In the genomic region with DNA sequence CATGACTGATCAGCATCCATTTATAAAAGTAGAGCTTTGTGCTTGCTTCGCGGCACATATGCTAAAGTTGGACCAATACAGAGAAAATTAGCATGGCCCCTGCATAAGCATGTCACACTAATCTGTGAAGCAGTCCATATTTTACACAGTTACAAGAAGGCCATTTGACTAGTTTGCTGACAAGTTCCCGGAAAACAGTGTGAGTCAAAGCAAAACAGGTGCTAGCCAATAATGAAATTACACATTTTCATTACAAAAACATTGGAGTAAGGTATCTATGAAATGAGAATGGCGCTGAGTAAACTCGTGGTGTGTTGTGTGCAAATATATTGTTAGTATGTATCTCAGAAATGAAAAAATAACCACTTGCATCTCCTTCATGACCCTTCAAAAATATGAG, we compare ENCODE assay signal across 20 cellular contexts. TPM values are rescaled to one million over a fixed set of nuclear protein-coding genes. Genes with fewer than 3 reads are reported as not detected.
A peak's percentile ranks its signal among the peaks of the same experiment; 100 is the strongest.
DNase-seq lines count a peak whose midpoint lies in the region; ATAC-seq, FAIRE-seq and TF ChIP-seq lines count a peak whose summit lies in the region.
"Had no signal": no experiment of that assay in that cellular context is flagged by ENCODE, and none has a peak within 500 bp of the region (broad histone marks: within the 10 kb centered on the region; RNA-seq: fewer than 3 reads in every experiment).

No MANE protein-coding gene starts in this region.

- no peak for TF ChIP-seq CTCF in GM12878 (IDR thresholded peaks at IDR 0.05 in 2 of 3, conservative IDR thresholded peaks at IDR 0.05 in 1 of 3; ENCODE audit: control insufficient read depth in 2 of 3, extremely low read depth in 1 of 3, insufficient read depth in 1 of 3, low read depth in 3 of 3, low read length in 3 of 3)

- CTCF ChIA-PET in activated CD4-positive, alpha-beta memory T cell treated with anti-CD3 and anti-CD28 coated beads for 36 hours (lab: Charles Lee) = no interaction called here
- CTCF ChIA-PET in activated CD4-positive, alpha-beta memory T cell treated with anti-CD3 and anti-CD28 coated beads, Interleukin-2, amount 10 ng/mL, durations not matched to agents 7 days and 5 days (lab: Charles Lee) = no interaction called here
- CTCF ChIA-PET in GM12878 (lab: Yijun Ruan, JAX) = interaction anchor here (1.5 kb wide), 1 partner anchor 138 kb away, joined by 4 read pairs; no protein-coding TSS in a partner anchor

- WGBS in GM12878 (ENCODE audit: insufficient coverage, insufficient replicate concordance, low lambda C conversion rate, missing lambda C conversion rate) = 2% methylated on average over 5 of the region's 5 CpGs

- peaks cover 3% of the 10 kb centered on the region for H3K9me3 Mint-ChIP-seq in activated CD4-positive, alpha-beta memory T cell treated with anti-CD3 and anti-CD28 coated beads for 36 hours
- H3K9me3 Mint-ChIP-seq in activated CD4-positive, alpha-beta memory T cell treated with anti-CD3 and anti-CD28 coated beads, Interleukin-2, amount 10 ng/mL, durations not matched to agents 7 days and 5 days = peaks cover 4% of the 10 kb centered on the region
- H3K9me3 Mint-ChIP-seq: CD8-positive, alpha-beta T cell had no signal

- no peak overlapping the region for H2AFZ ChIP-seq in GM12878 (ENCODE audit: control insufficient read depth, low read depth, low read length)

- POLR2A ChIA-PET in activated CD4-positive, alpha-beta memory T cell treated with anti-CD3 and anti-CD28 coated beads for 36 hours (lab: Charles Lee) = no interaction called here
- POLR2A ChIA-PET in activated CD4-positive, alpha-beta memory T cell treated with anti-CD3 and anti-CD28 coated beads, Interleukin-2, amount 10 ng/mL, durations not matched to agents 7 days and 5 days (lab: Charles Lee) = no interaction called here
- POLR2A ChIA-PET in GM12878 (lab: Charles Lee) = no interaction called here

- no peak for TF ChIP-seq POLR2A in GM12878 (IDR thresholded peaks at IDR 0.05; ENCODE audit: low read depth, low read length)

- H3K9ac ChIP-seq in GM12878 (ENCODE audit: control insufficient read depth, insufficient read depth, low read length) = no peak overlapping the region

- H3K4me3 ChIP-seq in GM12878 = no peak overlapping the region
- H3K4me3 ChIP-seq: K562 had no signal

- peaks cover 0 to 3% of the 10 kb centered on the region in 2 experiments; a peak in 1 of 4 replicates for H3K27me3 ChIP-seq in GM12878 (replicated peaks in 1 of 2; ENCODE audit: control insufficient read depth in 2 of 2, insufficient read depth in 2 of 2, low read length in 1 of 2)

- H3K79me2 ChIP-seq in GM12878 (ENCODE audit: control insufficient read depth, insufficient read depth, low read length) = no peaks in the 10 kb centered on the region

- H3K9me3 ChIP-seq in GM12878 (replicated peaks; ENCODE audit: control insufficient read depth, insufficient read depth, low read length) = no peaks in the 10 kb centered on the region

- TF ChIP-seq RAD21 in GM12878 (IDR thresholded peaks at IDR 0.05; ENCODE audit: insufficient read depth, low read depth, low read length) = no peak

- H3K36me3 ChIP-seq in GM12878 (ENCODE audit: control insufficient read depth in 2 of 2, insufficient read depth in 2 of 2, low read length in 1 of 2) = no peaks in the 10 kb centered on the region

- no peak overlapping the region for H3K4me2 ChIP-seq in GM12878 (ENCODE audit: control insufficient read depth, insufficient read depth)

- ATAC-seq in GM18520 (IDR thresholded peaks at IDR 0.05; ENCODE audit: unreplicated experiment) (peak; percentile 50), HG02973 (IDR thresholded peaks at IDR 0.05; ENCODE audit: unreplicated experiment) (peak; percentile 54), GM12878 (peak; percentile 77)
- ATAC-seq: CD8-positive, alpha-beta T cell; K562 had no signal

- SMC1A ChIA-PET in GM12878 (lab: Charles Lee; ENCODE audit: uncharacterized antibody, unreplicated experiment) = no interaction called here

- peaks cover 12% of the 10 kb centered on the region for H3K4me1 Mint-ChIP-seq in activated CD4-positive, alpha-beta memory T cell treated with anti-CD3 and anti-CD28 coated beads for 36 hours (ENCODE audit: low read depth)
- peaks cover 15% of the 10 kb centered on the region for H3K4me1 Mint-ChIP-seq in activated CD4-positive, alpha-beta memory T cell treated with anti-CD3 and anti-CD28 coated beads, Interleukin-2, amount 10 ng/mL, durations not matched to agents 7 days and 5 days

- no TSS peak for BruUV-seq in GM12878 (replicated peaks; lab: Mats Ljungman, UMichigan)

- intact Hi-C loops in activated CD4-positive, alpha-beta memory T cell treated with anti-CD3 and anti-CD28 coated beads for 36 hours (cut with micrococcal nuclease) = no loop called here
- intact Hi-C loops in GM12878 (cut with micrococcal nuclease; ENCODE audit: unreplicated experiment) = no loop called here

- FAIRE-seq in GM12878 (lab: Jason Lieb, UNC) = no peak
- FAIRE-seq: GM19239, K562 had no signal

- H3K27ac ChIP-seq in GM12878 (ENCODE audit: control insufficient read depth, insufficient read depth) = no peak overlapping the region

- no peak overlapping the region for H3K27ac Mint-ChIP-seq in activated CD4-positive, alpha-beta memory T cell treated with anti-CD3 and anti-CD28 coated beads for 36 hours
- H3K27ac Mint-ChIP-seq in activated CD4-positive, alpha-beta memory T cell treated with anti-CD3 and anti-CD28 coated beads, Interleukin-2, amount 10 ng/mL, durations not matched to agents 7 days and 5 days = no peak overlapping the region
- H3K27ac Mint-ChIP-seq: CD8-positive, alpha-beta T cell had no signal

- DNase-seq in activated CD4-positive, alpha-beta memory T cell treated with anti-CD3 and anti-CD28 coated beads for 36 hours = peak; percentile 22
- DNase-seq in activated CD4-positive, alpha-beta memory T cell treated with anti-CD3 and anti-CD28 coated beads, Interleukin-2, amount 10 ng/mL, durations not matched to agents 7 days and 5 days = no peak
- DNase-seq in GM12878 (ENCODE audit: low read depth, low spot score) = peak; percentile 26
- no peak for DNase-seq in SKM-1 treated with dmso at 0.1 percent for 144 hours (lab: John Stamatoyannopoulos, UW; ENCODE audit: unreplicated experiment)
- DNase-seq in HuH-7.5 (ENCODE audit: low spot score) = no peak
- DNase-seq in NCI-H446 treated with DMSO at 0.1 percent for 48 hours (lab: John Stamatoyannopoulos, UW) = no peak
- DNase-seq: 8988T; CD8-positive, alpha-beta T cell; NCI-H1417; NCI-H187 treated with DMSO at 0.1 percent for 48 hours; NCI-H446; NK-92 treated with Interleukin-12 subunit alpha and Interleukin-12 subunit beta, amount 100 ng/mL, for 24 hours; OCI-M1; SIG-M5 had no signal

- peaks cover 4% of the 10 kb centered on the region; the same call in 1 of the 2 replicates for H3K4me1 ChIP-seq in GM12878 (ENCODE audit: control insufficient read depth, insufficient read depth, low read length)

- TF ChIP-seq EP300 in GM12878 (IDR thresholded peaks at IDR 0.05; ENCODE audit: borderline replicate concordance in 1 of 2, control insufficient read depth in 1 of 2, low read depth in 2 of 2, low read length in 2 of 2) = no peak

- in situ Hi-C loops in GM12878 (cut with MboI) = loop anchor here (10.0 kb wide), 1 partner anchor 136 kb away; no protein-coding TSS in a partner anchor

- no peaks in the 10 kb centered on the region for H4K20me1 ChIP-seq in GM12878 (ENCODE audit: control insufficient read depth, insufficient read depth)

- H3K4me3 Mint-ChIP-seq in activated CD4-positive, alpha-beta memory T cell treated with anti-CD3 and anti-CD28 coated beads for 36 hours = no peak overlapping the region
- H3K4me3 Mint-ChIP-seq in activated CD4-positive, alpha-beta memory T cell treated with anti-CD3 and anti-CD28 coated beads, Interleukin-2, amount 10 ng/mL, durations not matched to agents 7 days and 5 days = no peak overlapping the region
- H3K4me3 Mint-ChIP-seq: CD8-positive, alpha-beta T cell had no signal

- peaks cover 14% of the 10 kb centered on the region for H3K27me3 Mint-ChIP-seq in activated CD4-positive, alpha-beta memory T cell treated with anti-CD3 and anti-CD28 coated beads for 36 hours
- peaks cover 5% of the 10 kb centered on the region for H3K27me3 Mint-ChIP-seq in activated CD4-positive, alpha-beta memory T cell treated with anti-CD3 and anti-CD28 coated beads, Interleukin-2, amount 10 ng/mL, durations not matched to agents 7 days and 5 days

- H3K36me3 Mint-ChIP-seq in activated CD4-positive, alpha-beta memory T cell treated with anti-CD3 and anti-CD28 coated beads for 36 hours = no peaks in the 10 kb centered on the region
- H3K36me3 Mint-ChIP-seq in activated CD4-positive, alpha-beta memory T cell treated with anti-CD3 and anti-CD28 coated beads, Interleukin-2, amount 10 ng/mL, durations not matched to agents 7 days and 5 days (ENCODE audit: low read depth) = no peaks in the 10 kb centered on the region
- H3K36me3 Mint-ChIP-seq: CD8-positive, alpha-beta T cell had no signal

- RAD21 ChIA-PET in GM12878 (lab: Charles Lee; ENCODE audit: unreplicated experiment) = no interaction called here

RNA-seq across cellular contexts. Expression of gene ANKRD62, which starts 4.7 kb away (rescaled TPM):
- total RNA-seq in activated CD4-positive, alpha-beta memory T cell treated with anti-CD3 and anti-CD28 coated beads for 36 hours = not detected
- total RNA-seq in activated CD4-positive, alpha-beta memory T cell treated with anti-CD3 and anti-CD28 coated beads, Interleukin-2, amount 10 ng/mL, durations not matched to agents 7 days and 5 days = not detected
- total RNA-seq in GM12878 (2013; cell fraction: nucleolus; rRNA removed) = not detected in 2 replicates
- total RNA-seq in GM12878 (2014; rRNA removed) (not detected in 2 replicates), GM12878 (2014; rRNA removed; fragmentation: Illumina TruSeq; extraction: Trizol) (not detected in 2 replicates), GM12878 (2021) (not detected in 2 replicates)
- not detected for polyA plus RNA-seq in GM12878 (2011; ENCODE audit: low read depth)
- polyA plus RNA-seq in GM12878 (2011; rRNA removed) (not detected in 2 replicates), GM12878 (2014; fragmentation: Illumina TruSeq; extraction: Trizol) (0.14 TPM in 1 of 2 replicates, not detected in the other), GM12878 (2014; fragmentation: Nextera tagmentation; extraction: Ambion mirVana) (not detected), GM12878 (2014; rRNA removed) (not detected in 2 replicates), GM12878 (2016; fragmentation: Nextera tagmentation; extraction: Ambion mirVana) (not detected)
- not detected in 2 replicates for polyA plus RNA-seq in GM12878 (2011; cell fraction: cytosol; rRNA removed)
- not detected in 2 replicates for polyA plus RNA-seq in GM12878 (2011; cell fraction: nucleus; rRNA removed)
- polyA plus RNA-seq in GM12878 (2012) = not detected in 2 replicates
- polyA minus RNA-seq in GM12878 (2011; rRNA and poly(A)+ RNA removed) = not detected in 2 replicates
- polyA minus RNA-seq in GM12878 (2011; cell fraction: cytosol; rRNA and poly(A)+ RNA removed) = not detected in 2 replicates
- not detected in 2 replicates for polyA minus RNA-seq in GM12878 (2011; cell fraction: nucleus; rRNA and poly(A)+ RNA removed)
- total RNA-seq: CD8-positive, alpha-beta T cell; RPMI7951 had no signal
- polyA plus RNA-seq: BJ had no signal

Comparison
In these comparisons a context has a peak if more than half of its experiments do, and no peak if none do; other contexts are left out.
1. DNase-seq: peak in activated CD4-positive, alpha-beta memory T cell treated with anti-CD3 and anti-CD28 coated beads for 36 hours (single experiment) and GM12878 (single experiment); none in activated CD4-positive, alpha-beta memory T cell treated with anti-CD3 and anti-CD28 coated beads, Interleukin-2, amount 10 ng/mL, durations not matched to agents 7 days and 5 days (single experiment), SKM-1 treated with dmso at 0.1 percent for 144 hours (single experiment), HuH-7.5 (single experiment) and NCI-H446 treated with DMSO at 0.1 percent for 48 hours (single experiment).
2. Peak in every context shown above with its lines, with median percentiles within 50 percentile points of each other: ATAC-seq.